In genomic region chr14:92903359-92903758, GRCh38 we compare ENCODE assay signal across 1 cellular context.
TF ChIP-seq lines count a peak whose summit lies in the region.

No MANE protein-coding gene starts in this region.

TF ChIP-seq in HepG2, 621 proteins besides CTCF, POLR2A, EP300 and RAD21:
- TF ChIP-seq, protein P1, sequence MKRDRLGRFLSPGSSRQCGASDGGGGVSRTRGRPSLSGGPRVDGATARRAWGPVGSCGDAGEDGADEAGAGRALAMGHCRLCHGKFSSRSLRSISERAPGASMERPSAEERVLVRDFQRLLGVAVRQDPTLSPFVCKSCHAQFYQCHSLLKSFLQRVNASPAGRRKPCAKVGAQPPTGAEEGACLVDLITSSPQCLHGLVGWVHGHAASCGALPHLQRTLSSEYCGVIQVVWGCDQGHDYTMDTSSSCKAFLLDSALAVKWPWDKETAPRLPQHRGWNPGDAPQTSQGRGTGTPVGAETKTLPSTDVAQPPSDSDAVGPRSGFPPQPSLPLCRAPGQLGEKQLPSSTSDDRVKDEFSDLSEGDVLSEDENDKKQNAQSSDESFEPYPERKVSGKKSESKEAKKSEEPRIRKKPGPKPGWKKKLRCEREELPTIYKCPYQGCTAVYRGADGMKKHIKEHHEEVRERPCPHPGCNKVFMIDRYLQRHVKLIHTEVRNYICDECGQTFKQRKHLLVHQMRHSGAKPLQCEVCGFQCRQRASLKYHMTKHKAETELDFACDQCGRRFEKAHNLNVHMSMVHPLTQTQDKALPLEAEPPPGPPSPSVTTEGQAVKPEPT (CRISPR knock-in tag; IDR thresholded peaks at IDR 0.05; ENCODE audit: low read depth), result no peak
- TF ChIP-seq ZKSCAN5 (CRISPR knock-in tag; IDR thresholded peaks at IDR 0.05), result no peak
